Comparison of ENCODE assay signal across 1 cellular context in genomic region chr1:156497743-156498446, GRCh38.
TF ChIP-seq lines count a peak whose summit lies in the region.

No MANE protein-coding gene starts in this region.

TF ChIP-seq in K562, 482 proteins besides CTCF, POLR2A, EP300 and RAD21 (continued from another document):
- no peak for TF ChIP-seq TRIM25 (IDR thresholded peaks at IDR 0.05; ENCODE audit: borderline replicate concordance)
- no peak for TF ChIP-seq ARID3B (CRISPR knock-in tag; IDR thresholded peaks at IDR 0.05; ENCODE audit: borderline replicate concordance)
- no peak for TF ChIP-seq NR0B1 (IDR thresholded peaks at IDR 0.05; ENCODE audit: partially characterized antibody)
- no peak for TF ChIP-seq ATF1 (CRISPR knock-in tag; IDR thresholded peaks at IDR 0.05)
- TF ChIP-seq ATF1 (tag; IDR thresholded peaks at IDR 0.05) = no peak
- no peak for TF ChIP-seq GTF2F1 (IDR thresholded peaks at IDR 0.05; ENCODE audit: low read depth, low read length)
- no peak for TF ChIP-seq ZNF445 (CRISPR knock-in tag; IDR thresholded peaks at IDR 0.05; ENCODE audit: low read depth)
- TF ChIP-seq ZNF384 (IDR thresholded peaks at IDR 0.05; ENCODE audit: low read depth, low read length) = peak; percentile 58; the same call in 1 of the 2 replicates
- TF ChIP-seq CBX1 (IDR thresholded peaks at IDR 0.05; ENCODE audit: low read depth) = no peak
- no peak for TF ChIP-seq ETV5 (CRISPR knock-in tag; IDR thresholded peaks at IDR 0.05; ENCODE audit: low read depth)
- no peak for TF ChIP-seq ZNF395 (CRISPR knock-in tag; IDR thresholded peaks at IDR 0.05)
- TF ChIP-seq SMARCA4 (IDR thresholded peaks at IDR 0.05) = no peak
- no peak for TF ChIP-seq REST (CRISPR knock-in tag; IDR thresholded peaks at IDR 0.05; ENCODE audit: low read depth)
- TF ChIP-seq CBFA2T3 (IDR thresholded peaks at IDR 0.05) = 0 out of 2 replicates have a peak, but pooled peaks have one; percentile 21
